In the genomic region with DNA sequence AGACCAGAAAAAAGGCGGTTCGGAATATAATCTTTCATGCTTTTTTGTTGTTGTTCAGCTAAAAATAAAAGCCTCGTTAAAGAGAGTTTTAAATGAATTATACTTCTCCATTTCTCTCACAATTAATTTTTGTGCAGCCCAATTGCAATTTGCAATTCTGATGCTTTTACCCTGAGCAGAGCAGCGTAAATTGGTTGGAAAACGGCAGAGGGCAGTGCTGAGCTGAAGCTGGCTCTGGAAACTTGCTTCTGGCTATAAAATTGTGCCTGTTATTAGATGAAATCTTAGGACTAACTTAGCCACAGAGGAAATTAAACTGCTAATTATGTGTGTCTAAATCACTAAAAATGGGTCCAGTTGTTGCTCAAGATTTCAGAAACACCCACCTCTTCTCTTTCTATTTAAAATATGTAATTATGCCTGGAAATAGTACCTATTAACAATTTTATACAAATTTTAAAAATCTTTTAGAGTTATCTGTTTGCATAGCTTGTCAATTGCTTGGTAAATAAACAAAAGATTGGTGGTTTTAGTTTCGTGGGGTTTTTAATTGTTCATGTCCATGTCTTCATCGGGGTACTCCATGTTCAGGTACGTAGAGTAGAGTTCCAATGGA, we compare ENCODE assay signal across 1 cellular context.
TF ChIP-seq lines count a peak whose summit lies in the region.

No MANE protein-coding gene starts in this region.

TF ChIP-seq in HCT116, 20 proteins besides CTCF, POLR2A, EP300 and RAD21 (continued from another document):
- TF ChIP-seq, protein P1, sequence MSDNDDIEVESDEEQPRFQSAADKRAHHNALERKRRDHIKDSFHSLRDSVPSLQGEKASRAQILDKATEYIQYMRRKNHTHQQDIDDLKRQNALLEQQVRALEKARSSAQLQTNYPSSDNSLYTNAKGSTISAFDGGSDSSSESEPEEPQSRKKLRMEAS (IDR thresholded peaks at IDR 0.05): no peak
- TF ChIP-seq, protein P2, sequence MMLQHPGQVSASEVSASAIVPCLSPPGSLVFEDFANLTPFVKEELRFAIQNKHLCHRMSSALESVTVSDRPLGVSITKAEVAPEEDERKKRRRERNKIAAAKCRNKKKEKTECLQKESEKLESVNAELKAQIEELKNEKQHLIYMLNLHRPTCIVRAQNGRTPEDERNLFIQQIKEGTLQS (IDR thresholded peaks at IDR 0.05): no peak
- TF ChIP-seq ZFX (IDR thresholded peaks at IDR 0.05) (no peak), EZH2phosphoT487 (IDR thresholded peaks at IDR 0.05; ENCODE audit: borderline replicate concordance) (no peak), SIN3A (IDR thresholded peaks at IDR 0.05; ENCODE audit: low read depth) (no peak), SRF (IDR thresholded peaks at IDR 0.05; ENCODE audit: low read depth) (no peak), ZNF274 (IDR thresholded peaks at IDR 0.05; ENCODE audit: low read depth, low read length) (no peak)
